ENCODE assay signal across 10 cellular contexts in the genomic region with DNA sequence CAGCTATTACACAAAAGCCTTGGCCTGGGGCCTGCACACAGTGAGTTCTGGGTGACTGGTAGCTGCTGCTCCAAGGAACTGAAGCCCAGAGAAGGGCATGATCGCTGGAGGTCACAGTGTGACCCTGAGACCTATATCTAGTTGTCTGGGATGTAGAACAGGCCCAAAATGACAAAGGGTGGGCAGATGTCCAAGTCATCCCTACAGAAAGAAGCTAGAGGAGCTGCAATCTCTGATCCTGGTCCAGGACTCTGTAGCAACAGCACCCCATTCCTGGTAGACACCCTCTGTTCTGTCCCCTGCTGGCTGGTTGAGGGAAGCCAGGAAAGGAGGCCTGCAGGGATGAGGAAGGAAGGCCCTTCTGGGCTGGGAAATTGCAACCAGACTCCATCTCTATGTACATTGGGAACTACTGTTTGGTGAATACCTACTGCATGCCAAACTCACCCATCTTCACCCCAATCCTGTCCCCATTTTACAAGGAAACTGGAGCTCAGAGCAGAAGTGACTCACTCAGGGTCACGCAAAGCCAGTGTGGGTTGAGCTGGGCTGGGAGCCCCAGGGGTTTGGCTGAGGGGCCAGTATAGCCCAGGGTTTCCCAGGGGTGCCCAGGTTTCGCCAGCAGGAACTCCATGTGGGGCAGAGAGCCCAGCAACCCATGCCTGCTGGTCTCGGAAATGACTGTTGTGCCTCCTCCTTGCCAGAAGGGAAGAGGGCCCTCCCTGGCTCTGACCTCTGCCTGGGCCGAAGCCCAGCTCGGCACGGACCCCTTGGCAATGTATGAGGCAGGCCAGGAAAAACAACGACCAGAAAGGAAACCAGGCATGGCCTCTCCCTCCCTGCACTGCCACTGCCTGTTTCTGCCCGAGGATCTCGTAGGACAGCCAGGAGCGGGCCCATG. TPM values are rescaled to one million over a fixed set of nuclear protein-coding genes. Genes with fewer than 3 reads are reported as not detected.
DNase-seq lines count a peak whose midpoint lies in the region; ATAC-seq and TF ChIP-seq lines count a peak whose summit lies in the region.
"Had no signal": no experiment of that assay in that cellular context is flagged by ENCODE, and none has a peak within 500 bp of the region (broad histone marks: within the 10 kb centered on the region; RNA-seq: fewer than 3 reads in every experiment).

No MANE protein-coding gene starts in this region.

- CTCF ChIA-PET in CD4-positive, alpha-beta T cell (lab: Charles Lee), result no interaction called here

- H3K4me1 Mint-ChIP-seq in CD4-positive, alpha-beta T cell (ENCODE audit: low read depth), result peaks cover 7% of the 10 kb centered on the region

- no peak overlapping the region for H3K4me3 Mint-ChIP-seq in CD4-positive, alpha-beta T cell

- H3K4me3 ChIP-seq in dorsolateral prefrontal cortex (peak overlapping the region in 2 of 59 donors; percentile 3 to 23), aorta (ENCODE audit: low read length in 2 of 2) (no peak overlapping the region)
- H3K4me3 ChIP-seq: body of pancreas had no signal

- no peaks in the 10 kb centered on the region for H3K36me3 Mint-ChIP-seq in activated naive CD4-positive, alpha-beta T cell treated with anti-CD3 and anti-CD28 coated beads, Interleukin-2, amount 50 U/mL, for 72 hours
- H3K36me3 Mint-ChIP-seq in CD4-positive, alpha-beta T cell (ENCODE audit: low read depth), result no peaks in the 10 kb centered on the region

- H3K27ac Mint-ChIP-seq in activated naive CD4-positive, alpha-beta T cell treated with anti-CD3 and anti-CD28 coated beads, Interleukin-2, amount 50 U/mL, for 72 hours, result peak overlapping the region; percentile 60 to 83
- no peak overlapping the region for H3K27ac Mint-ChIP-seq in CD4-positive, alpha-beta T cell

- TF ChIP-seq CTCF in dorsolateral prefrontal cortex (IDR thresholded peaks at IDR 0.05 in 54 of 56, conservative IDR thresholded peaks at IDR 0.05 in 2 of 56; ENCODE audit: low read depth in 1 of 56, partially characterized antibody in 56 of 56), result peak in 41 of 56 donors; percentile 12 to 52 (median 24)
- no peak for TF ChIP-seq CTCF in CD4-positive, alpha-beta T cell (IDR thresholded peaks at IDR 0.05)

- H3K9me3 Mint-ChIP-seq in activated naive CD4-positive, alpha-beta T cell treated with anti-CD3 and anti-CD28 coated beads, Interleukin-2, amount 50 U/mL, for 72 hours, result no peaks in the 10 kb centered on the region
- H3K9me3 Mint-ChIP-seq in CD4-positive, alpha-beta T cell, result no peaks in the 10 kb centered on the region

- no peak for ATAC-seq in activated naive CD4-positive, alpha-beta T cell treated with anti-CD3 and anti-CD28 coated beads, Interleukin-2, amount 50 U/mL, for 72 hours
- ATAC-seq in aorta (ENCODE audit: low FRiP score) (peak; percentile 82), HG03439 (IDR thresholded peaks at IDR 0.05; ENCODE audit: unreplicated experiment) (no peak), GM21515 (IDR thresholded peaks at IDR 0.05; ENCODE audit: unreplicated experiment) (no peak)
- ATAC-seq in CD4-positive, alpha-beta T cell (ENCODE audit: poor library complexity), result no peak
- ATAC-seq: body of pancreas had no signal

- H3K27me3 Mint-ChIP-seq in CD4-positive, alpha-beta T cell, result no peaks in the 10 kb centered on the region

- no peaks in the 10 kb centered on the region for H3K9me3 ChIP-seq in aorta (ENCODE audit: control insufficient read depth, low read length)
- H3K9me3 ChIP-seq in CD4-positive, alpha-beta T cell (ENCODE audit: control insufficient read depth, low read length), result no peaks in the 10 kb centered on the region
- H3K9me3 ChIP-seq: body of pancreas had no signal

- POLR2A ChIA-PET in CD4-positive, alpha-beta T cell (lab: Charles Lee), result no interaction called here

- H3K27me3 ChIP-seq in dorsolateral prefrontal cortex, result no peaks in the 10 kb centered on the region
- H3K27me3 ChIP-seq in aorta (ENCODE audit: control insufficient read depth in 1 of 2, insufficient read depth in 2 of 2, low read length in 1 of 2), result no peaks in the 10 kb centered on the region
- no peaks in the 10 kb centered on the region for H3K27me3 ChIP-seq in CD4-positive, alpha-beta T cell (ENCODE audit: control insufficient read depth, insufficient read depth, low read length)
- H3K27me3 ChIP-seq: body of pancreas had no signal

- no peaks in the 10 kb centered on the region for H3K36me3 ChIP-seq in aorta (ENCODE audit: control insufficient read depth in 1 of 2, insufficient read depth in 2 of 2, low read length in 1 of 2)

- 10 to 13% methylated on average over 10 to 11 of the region's 11 CpGs for WGBS in aorta, 2 donors

- intact Hi-C loops in dorsolateral prefrontal cortex (cut with DNase I) (no loop called here), aorta (cut with DNase I) (no loop called here)
- intact Hi-C loops in CD4-positive, alpha-beta T cell (cut with DNase I, micrococcal nuclease), result no loop called here

- H3K4me1 ChIP-seq in aorta (ENCODE audit: control insufficient read depth in 1 of 2, insufficient read depth in 2 of 2, low read length in 2 of 2), result no peaks in the 10 kb centered on the region

- H3K27ac ChIP-seq in dorsolateral prefrontal cortex (peak overlapping the region; percentile 78 to 98 (median 95)), aorta (ENCODE audit: low read depth in 1 of 2, low read length in 2 of 2) (peak overlapping the region; percentile 8 to 89)
- no peak overlapping the region for H3K27ac ChIP-seq in CD4-positive, alpha-beta T cell (ENCODE audit: low read depth, low read length)
- H3K27ac ChIP-seq: C4-2B had no signal

- DNase-seq in activated naive CD4-positive, alpha-beta T cell treated with anti-CD3 and anti-CD28 coated beads, Interleukin-2, amount 50 U/mL, for 72 hours (ENCODE audit: low spot score in 2 of 2), result no peak
- no peak for DNase-seq in activated naive CD4-positive, alpha-beta T cell (lab: John Stamatoyannopoulos, UW)
- DNase-seq in dorsolateral prefrontal cortex, result peak in 8 of 10 donors; percentile 52 to 87 (median 62)
- peak; percentile 38 for DNase-seq in mucosa of gallbladder (ENCODE audit: low spot score)
- DNase-seq in aorta, result peak; percentile 91 to 94
- no peak for DNase-seq in CD4-positive, alpha-beta T cell

RNA-seq across cellular contexts. Expression of a gene that starts 44.9 kb away (rescaled TPM):
- total RNA-seq in activated naive CD4-positive, alpha-beta T cell treated with anti-CD3 and anti-CD28 coated beads, Interleukin-2, amount 50 U/mL, for 72 hours, result not detected
- under 1 TPM in 4 of 120 experiments, not detected in 116; 0.32 to 0.57 (median 0.38) TPM for total RNA-seq in dorsolateral prefrontal cortex
- 9.7 TPM for total RNA-seq in mucosa of gallbladder
- total RNA-seq in aorta, result under 1 TPM in 1 of 2 donors, not detected in 1; 0.36 TPM
- polyA plus RNA-seq in aorta, result 1 to 10 TPM in 1 of 2 donors, not detected in 1; 4.1 TPM
- not detected for total RNA-seq in CD4-positive, alpha-beta T cell
- total RNA-seq: body of pancreas had no signal

RNA-seq across cellular contexts. Expression of a gene that starts 57.5 kb away (rescaled TPM):
- 10 to 100 TPM; 29.3 to 37.8 TPM for total RNA-seq in activated naive CD4-positive, alpha-beta T cell treated with anti-CD3 and anti-CD28 coated beads, Interleukin-2, amount 50 U/mL, for 72 hours
- 10 to 100 TPM in 38 of 120 experiments, 1 to 10 TPM in 82; 4.1 to 15.2 (median 8.6) TPM for total RNA-seq in dorsolateral prefrontal cortex
- total RNA-seq in mucosa of gallbladder, result 8.7 TPM
- total RNA-seq in aorta, result 1 to 10 TPM; 7.1 to 7.7 TPM
- 10 to 100 TPM in 1 of 2 donors, 1 to 10 TPM in 1; 7.1 to 10.6 TPM for polyA plus RNA-seq in aorta
- 10 to 100 TPM; 10.5 to 14.3 TPM for total RNA-seq in CD4-positive, alpha-beta T cell

Comparison
In these comparisons a context has a peak if more than half of its experiments do, and no peak if none do; other contexts are left out.
1. DNase-seq: peak in dorsolateral prefrontal cortex (8 of 10), mucosa of gallbladder (single experiment) and aorta (2 of 2); none in activated naive CD4-positive, alpha-beta T cell treated with anti-CD3 and anti-CD28 coated beads, Interleukin-2, amount 50 U/mL, for 72 hours (0 of 2), activated naive CD4-positive, alpha-beta T cell (0 of 4) and CD4-positive, alpha-beta T cell (0 of 10).